In the genomic region with DNA sequence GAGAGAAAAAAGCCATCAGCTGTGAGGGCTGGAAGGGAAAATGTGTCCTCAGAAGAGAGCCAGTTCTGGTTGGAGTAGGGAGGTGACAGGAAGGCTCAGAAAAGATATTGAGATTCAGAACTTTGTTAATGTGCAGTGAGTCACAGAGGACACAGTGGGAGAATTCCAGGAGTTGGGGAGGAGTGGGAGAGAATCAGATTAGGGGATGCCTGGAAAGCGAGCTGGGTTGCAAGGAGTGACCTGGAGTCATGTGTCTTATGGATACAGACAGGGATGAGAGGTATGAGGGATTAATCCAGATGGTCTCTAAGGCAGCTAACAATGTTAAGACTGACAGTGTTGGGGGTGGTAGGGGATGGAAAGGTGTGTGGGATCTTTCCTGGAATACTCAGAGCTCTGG, we compare ENCODE assay signal across 20 cellular contexts.
"Had no signal": no experiment of that assay in that cellular context is flagged by ENCODE, and none has a peak within 500 bp of the region (broad histone marks: within the 10 kb centered on the region; RNA-seq: fewer than 3 reads in every experiment).

No MANE protein-coding gene starts in this region.

- H3K27ac ChIP-seq: RWPE1 had no signal

- DNase-seq: KBM-7, MV-4-11, NCI-H1048, NCI-H1105, NCI-H1417, NCI-H1436 treated with DMSO at 0.1 percent for 48 hours, NCI-H1694, NCI-H187 treated with DMSO at 0.1 percent for 48 hours, NCI-H2029 treated with DMSO at 0.1 percent for 48 hours, NCI-H2171 treated with DMSO at 0.1 percent for 48 hours, NCI-H345, NCI-H446 treated with DMSO at 0.1 percent for 48 hours, NCI-H510A treated with DMSO at 0.1 percent for 48 hours, NCI-H526, SHP77, SW 1271, T-cell had no signal

- ATAC-seq: HepG2, Panc1, T-cell had no signal
